ENCODE assay signal across 11 cellular contexts in genomic region chr6:42103753-42104094, GRCh38. TPM values are rescaled to one million over a fixed set of nuclear protein-coding genes. Genes with fewer than 3 reads are reported as not detected.
A peak's percentile ranks its signal among the peaks of the same experiment; 100 is the strongest.
DNase-seq lines count a peak whose midpoint lies in the region; TF ChIP-seq lines count a peak whose summit lies in the region.
"Had no signal": no experiment of that assay in that cellular context is flagged by ENCODE, and none has a peak within 500 bp of the region (broad histone marks: within the 10 kb centered on the region; RNA-seq: fewer than 3 reads in every experiment).

No MANE protein-coding gene starts in this region.

- H2AFZ ChIP-seq in OCI-LY3 (ENCODE audit: low read depth, low read length): peak overlapping the region; percentile 86
- H2AFZ ChIP-seq in smooth muscle cell (ENCODE audit: low read depth): peak overlapping the region; percentile 73

- H3K27ac Mint-ChIP-seq in activated CD4-positive, alpha-beta T cell treated with anti-CD3 and anti-CD28 coated beads, Interleukin-2, amount 10 ng/mL, durations not matched to agents 24 days and 14 days: peak overlapping the region; percentile 78

- TF ChIP-seq POLR2A in esophagus muscularis mucosa (IDR thresholded peaks at IDR 0.05; ENCODE audit: low read depth): no peak

- no peak for DNase-seq in activated CD4-positive, alpha-beta T cell treated with anti-CD3 and anti-CD28 coated beads, Interleukin-2, amount 10 ng/mL, durations not matched to agents 24 days and 14 days
- DNase-seq in activated CD4-positive, alpha-beta T cell treated with anti-CD3 and anti-CD28 coated beads, Interleukin-2, amount 50 U/mL, for 48 hours: no peak
- DNase-seq in esophagus muscularis mucosa (ENCODE audit: extremely low spot score) (no peak), smooth muscle cell (lab: John Stamatoyannopoulos, UW; ENCODE audit: unreplicated experiment) (no peak), SHP77 (lab: John Stamatoyannopoulos, UW) (no peak), retina (no peak), DMS153 (lab: John Stamatoyannopoulos, UW) (no peak)
- DNase-seq: NCI-H1694, SIG-M5 had no signal

- H3K36me3 ChIP-seq in OCI-LY3 (replicated peaks; ENCODE audit: low read depth, low read length) (no peaks in the 10 kb centered on the region), esophagus muscularis mucosa (no peaks in the 10 kb centered on the region), smooth muscle cell (ENCODE audit: low read depth) (no peaks in the 10 kb centered on the region)
- H3K36me3 ChIP-seq: tibial nerve had no signal

- H3K4me1 ChIP-seq in OCI-LY3 (ENCODE audit: low read length) (peaks cover 14% of the 10 kb centered on the region), esophagus muscularis mucosa (peaks cover 18 to 40% (median 28%) of the 10 kb centered on the region in 4 donors), smooth muscle cell (ENCODE audit: low read depth) (peaks cover 16% of the 10 kb centered on the region)

- no peaks in the 10 kb centered on the region for H3K79me2 ChIP-seq in OCI-LY3 (ENCODE audit: low read length)
- no peaks in the 10 kb centered on the region for H3K79me2 ChIP-seq in smooth muscle cell (ENCODE audit: low read depth)

- H3K9me3 ChIP-seq in OCI-LY3 (ENCODE audit: insufficient read depth, low read length) (no peaks in the 10 kb centered on the region), esophagus muscularis mucosa (no peaks in the 10 kb centered on the region), smooth muscle cell (replicated peaks; ENCODE audit: low read depth) (no peaks in the 10 kb centered on the region)
- H3K9me3 ChIP-seq: tibial nerve had no signal

- no peaks in the 10 kb centered on the region for H3K9me3 Mint-ChIP-seq in activated CD4-positive, alpha-beta T cell treated with anti-CD3 and anti-CD28 coated beads, Interleukin-2, amount 10 ng/mL, durations not matched to agents 24 days and 14 days

- H3K36me3 Mint-ChIP-seq in activated CD4-positive, alpha-beta T cell treated with anti-CD3 and anti-CD28 coated beads, Interleukin-2, amount 10 ng/mL, durations not matched to agents 24 days and 14 days (ENCODE audit: low read depth): no peaks in the 10 kb centered on the region

- H3K4me2 ChIP-seq in OCI-LY3 (ENCODE audit: low read length) (peak overlapping the region; percentile 90), smooth muscle cell (peak overlapping the region; percentile 91)

- H4K20me1 ChIP-seq in OCI-LY3 (ENCODE audit: insufficient read depth, low read length) (no peaks in the 10 kb centered on the region), smooth muscle cell (ENCODE audit: low read depth) (no peaks in the 10 kb centered on the region)

- no peak for TF ChIP-seq EP300 in esophagus muscularis mucosa (IDR thresholded peaks at IDR 0.05)

- TF ChIP-seq CTCF in OCI-LY3 (IDR thresholded peaks at IDR 0.05; ENCODE audit: low read depth, low read length) (no peak), esophagus muscularis mucosa (IDR thresholded peaks at IDR 0.05) (no peak), smooth muscle cell (IDR thresholded peaks at IDR 0.05; ENCODE audit: borderline replicate concordance, insufficient read depth, poor library complexity, severe bottlenecking) (no peak)

- intact Hi-C loops in activated CD4-positive, alpha-beta T cell treated with anti-CD3 and anti-CD28 coated beads, Interleukin-2, amount 10 ng/mL, durations not matched to agents 24 days and 14 days (cut with micrococcal nuclease): loop anchor here (1.0 to 2.0 kb wide), 2 partner anchors 28 to 63 kb away; no protein-coding TSS in a partner anchor
- intact Hi-C loops in esophagus muscularis mucosa (cut with DNase I): no loop called here

- peak overlapping the region; percentile 82 for H3K4me3 ChIP-seq in OCI-LY3 (ENCODE audit: low read length)
- peak overlapping the region; percentile 49 to 64 (median 52) for H3K4me3 ChIP-seq in esophagus muscularis mucosa
- peak overlapping the region; percentile 53 for H3K4me3 ChIP-seq in smooth muscle cell

- H3K27ac ChIP-seq in OCI-LY3 (ENCODE audit: low read length): peak overlapping the region; percentile 49
- peak overlapping the region in 2 of 4 donors; percentile 20 for H3K27ac ChIP-seq in esophagus muscularis mucosa (replicated peaks in 1 of 4)
- H3K27ac ChIP-seq in smooth muscle cell (ENCODE audit: low read depth): no peak overlapping the region

- H3K4me1 Mint-ChIP-seq in activated CD4-positive, alpha-beta T cell treated with anti-CD3 and anti-CD28 coated beads, Interleukin-2, amount 10 ng/mL, durations not matched to agents 24 days and 14 days: peaks cover 32% of the 10 kb centered on the region

- H3K27me3 Mint-ChIP-seq in activated CD4-positive, alpha-beta T cell treated with anti-CD3 and anti-CD28 coated beads, Interleukin-2, amount 10 ng/mL, durations not matched to agents 24 days and 14 days: peaks cover 4% of the 10 kb centered on the region

- H3K9ac ChIP-seq in OCI-LY3 (ENCODE audit: low read length) (peak overlapping the region; percentile 76), smooth muscle cell (ENCODE audit: low read depth) (peak overlapping the region; percentile 22)

- peaks cover 8% of the 10 kb centered on the region for H3K27me3 ChIP-seq in OCI-LY3 (ENCODE audit: low read depth, low read length)
- peaks cover 0 to 47% (median 4%) of the 10 kb centered on the region in 4 donors for H3K27me3 ChIP-seq in esophagus muscularis mucosa
- no peaks in the 10 kb centered on the region for H3K27me3 ChIP-seq in smooth muscle cell (ENCODE audit: low read depth)

- peak overlapping the region; percentile 78 for H3K4me3 Mint-ChIP-seq in activated CD4-positive, alpha-beta T cell treated with anti-CD3 and anti-CD28 coated beads, Interleukin-2, amount 10 ng/mL, durations not matched to agents 24 days and 14 days

- 95% methylated on average over 7 of the region's 12 CpGs for WGBS in esophagus muscularis mucosa
- 97% methylated on average over 9 of the region's 12 CpGs for WGBS in smooth muscle cell (ENCODE audit: low lambda C conversion rate)

- peaks cover 10% of the 10 kb centered on the region for H3F3A ChIP-seq in smooth muscle cell (ENCODE audit: low read depth)

RNA-seq across cellular contexts. Expression of gene C6orf132, which starts 38.7 kb away (rescaled TPM):
- total RNA-seq in activated CD4-positive, alpha-beta T cell treated with anti-CD3 and anti-CD28 coated beads, Interleukin-2, amount 10 ng/mL, durations not matched to agents 24 days and 14 days: 0.21 and 0.40 TPM in 2 replicates
- total RNA-seq in esophagus muscularis mucosa (1 to 10 TPM in 3 of 4 donors, under 1 TPM in 1; 0.83 to 2.1 (median 1.6) TPM), smooth muscle cell (4.5 and 4.9 TPM in 2 replicates)
- polyA plus RNA-seq in smooth muscle cell: 1.4 and 7.0 TPM in 2 replicates

RNA-seq across cellular contexts. Expression of gene TAF8, which starts 53.4 kb away (rescaled TPM):
- 38.1 and 38.7 TPM in 2 replicates for total RNA-seq in activated CD4-positive, alpha-beta T cell treated with anti-CD3 and anti-CD28 coated beads, Interleukin-2, amount 10 ng/mL, durations not matched to agents 24 days and 14 days
- total RNA-seq in esophagus muscularis mucosa (10 to 100 TPM; 16.7 to 35.2 (median 25.9) TPM), smooth muscle cell (9.8 and 11.3 TPM in 2 replicates)
- 8.1 and 9.3 TPM in 2 replicates for polyA plus RNA-seq in smooth muscle cell
